ENCODE assay signal across 8 cellular contexts in the genomic region with DNA sequence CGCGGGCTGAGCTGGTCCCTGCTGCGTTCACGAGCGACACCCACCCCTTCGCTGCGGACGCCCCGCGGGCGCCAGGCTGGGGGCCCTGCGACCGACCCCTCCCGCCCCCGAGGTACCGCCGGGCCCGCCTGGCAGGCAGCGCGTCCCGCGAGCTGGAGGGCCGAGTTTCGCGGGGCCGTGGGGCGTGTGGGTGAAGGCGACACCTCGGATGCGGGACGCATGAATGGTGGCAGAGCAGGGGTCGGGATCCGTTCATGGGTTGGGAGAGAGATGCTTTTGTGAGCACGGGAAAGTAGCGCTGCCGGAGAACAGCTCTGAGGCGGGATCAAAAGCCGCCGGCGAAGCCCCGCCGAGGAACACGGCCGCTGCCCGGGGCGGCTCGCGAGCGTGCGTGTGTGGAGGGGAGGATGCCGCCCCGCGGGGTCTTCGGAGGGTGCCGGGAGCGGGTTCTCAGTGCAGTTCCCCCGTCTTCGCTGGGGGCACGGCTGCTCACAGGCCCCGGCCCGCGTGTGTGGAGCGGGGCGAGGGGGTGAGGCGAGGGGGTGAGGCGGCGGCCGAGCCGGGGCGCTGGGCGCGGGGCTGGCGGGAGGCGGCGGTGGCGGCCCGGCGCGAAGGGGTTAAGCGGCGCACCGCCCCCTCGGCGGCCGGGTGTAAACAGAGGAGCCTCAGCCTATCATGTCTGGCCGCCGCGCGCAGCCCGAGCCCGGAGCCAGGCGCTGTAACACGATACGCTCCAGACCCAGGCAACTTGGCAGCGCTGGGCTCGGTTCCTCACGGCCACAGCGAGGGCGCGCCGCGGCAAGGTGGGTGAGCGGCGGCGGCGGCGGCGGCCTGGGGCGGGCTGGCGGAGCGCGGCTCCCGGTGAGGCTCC.
A peak's percentile ranks its signal among the peaks of the same experiment; 100 is the strongest.
DNase-seq lines count a peak whose midpoint lies in the region; ATAC-seq and TF ChIP-seq lines count a peak whose summit lies in the region.

No MANE protein-coding gene starts in this region.

- peaks cover 54% of the 10 kb centered on the region for H3K27me3 Mint-ChIP-seq in activated T-helper 1 cell treated with anti-CD3 and anti-CD28 coated beads, Interleukin-12 subunit alpha, Interleukin-12 subunit beta, Interleukin-2, Interleukin-4 antibody, amounts not matched to agents 30 ng/mL and 10 ng/mL and 1 ng/mL, durations not matched to agents 14 hours and 24 hours and 36 hours (ENCODE audit: insufficient read depth)

- H3K4me3 Mint-ChIP-seq in activated T-helper 1 cell treated with anti-CD3 and anti-CD28 coated beads, Interleukin-12 subunit alpha, Interleukin-12 subunit beta, Interleukin-2, Interleukin-4 antibody, amounts not matched to agents 30 ng/mL and 10 ng/mL and 1 ng/mL, durations not matched to agents 14 hours and 24 hours and 36 hours = peak overlapping the region; percentile 55

- peaks cover 17% of the 10 kb centered on the region for H3K4me1 Mint-ChIP-seq in activated T-helper 1 cell treated with anti-CD3 and anti-CD28 coated beads, Interleukin-12 subunit alpha, Interleukin-12 subunit beta, Interleukin-2, Interleukin-4 antibody, amounts not matched to agents 30 ng/mL and 10 ng/mL and 1 ng/mL, durations not matched to agents 14 hours and 24 hours and 36 hours (ENCODE audit: low read depth)

- no peaks in the 10 kb centered on the region for H3K36me3 ChIP-seq in muscle layer of duodenum (ENCODE audit: control insufficient read depth in 1 of 2, insufficient read depth in 2 of 2, low read length in 2 of 2)

- H3K4me1 ChIP-seq in muscle layer of duodenum (ENCODE audit: control insufficient read depth in 1 of 2, insufficient read depth in 2 of 2, low read length in 2 of 2) = peaks cover 0 to 10% of the 10 kb centered on the region in 2 donors

- no peak for TF ChIP-seq CTCF in fibroblast of mammary gland (conservative IDR thresholded peaks at IDR 0.05; ENCODE audit: control insufficient read depth, insufficient read depth, low read depth, low read length)

- ATAC-seq in GM19035 (IDR thresholded peaks at IDR 0.05; ENCODE audit: unreplicated experiment) (peak; percentile 74), HG03175 (IDR thresholded peaks at IDR 0.05; ENCODE audit: unreplicated experiment) (peak; percentile 87)
- peak; percentile 87 for ATAC-seq in stimulated activated naive CD8-positive, alpha-beta T cell treated with anti-CD3 and anti-CD28 coated beads, Interleukin-15, Interleukin-2, amounts not matched to agents 100 U/mL and 50 U/mL, for 24 hours

- H3K27me3 ChIP-seq in muscle layer of duodenum (ENCODE audit: low read depth, low read length) = peaks cover 9% of the 10 kb centered on the region

- no peak overlapping the region for H3K27ac ChIP-seq in muscle layer of duodenum (ENCODE audit: low read length)

- H3K36me3 Mint-ChIP-seq in activated T-helper 1 cell treated with anti-CD3 and anti-CD28 coated beads, Interleukin-12 subunit alpha, Interleukin-12 subunit beta, Interleukin-2, Interleukin-4 antibody, amounts not matched to agents 30 ng/mL and 10 ng/mL and 1 ng/mL, durations not matched to agents 14 hours and 24 hours and 36 hours (ENCODE audit: low read depth) = no peaks in the 10 kb centered on the region

- H3K9me3 ChIP-seq in muscle layer of duodenum (ENCODE audit: control insufficient read depth in 1 of 2, low read length in 2 of 2) = no peaks in the 10 kb centered on the region

- H3K4me3 ChIP-seq in fibroblast of mammary gland (ENCODE audit: control insufficient read depth, low read depth, low read length) (peak overlapping the region; percentile 64), muscle layer of duodenum (ENCODE audit: low read depth in 1 of 2, low read length in 2 of 2) (peak overlapping the region; percentile 47 to 79)

- peak; percentile 96 for DNase-seq in AG08395 (ENCODE audit: low spot score)
- DNase-seq in NCI-H510A treated with DMSO at 0.1 percent for 48 hours (lab: John Stamatoyannopoulos, UW) = peak; percentile 80
- peak; percentile 2 for DNase-seq in activated T-helper 1 cell treated with anti-CD3 and anti-CD28 coated beads, Interleukin-12 subunit alpha, Interleukin-12 subunit beta, Interleukin-2, Interleukin-4 antibody, amounts not matched to agents 30 ng/mL and 10 ng/mL and 1 ng/mL, durations not matched to agents 14 hours and 24 hours and 36 hours (ENCODE audit: low spot score)
- DNase-seq in fibroblast of mammary gland (ENCODE audit: low read depth) = peak; percentile 89
- peak; percentile 45 for DNase-seq in stimulated activated naive CD8-positive, alpha-beta T cell treated with anti-CD3 and anti-CD28 coated beads, Interleukin-15, Interleukin-2, amounts not matched to agents 100 U/mL and 50 U/mL, for 24 hours

- H3K27ac Mint-ChIP-seq in activated T-helper 1 cell treated with anti-CD3 and anti-CD28 coated beads, Interleukin-12 subunit alpha, Interleukin-12 subunit beta, Interleukin-2, Interleukin-4 antibody, amounts not matched to agents 30 ng/mL and 10 ng/mL and 1 ng/mL, durations not matched to agents 14 hours and 24 hours and 36 hours = no peak overlapping the region

- no peaks in the 10 kb centered on the region for H3K9me3 Mint-ChIP-seq in activated T-helper 1 cell treated with anti-CD3 and anti-CD28 coated beads, Interleukin-12 subunit alpha, Interleukin-12 subunit beta, Interleukin-2, Interleukin-4 antibody, amounts not matched to agents 30 ng/mL and 10 ng/mL and 1 ng/mL, durations not matched to agents 14 hours and 24 hours and 36 hours

- intact Hi-C loops in activated T-helper 1 cell treated with anti-CD3 and anti-CD28 coated beads, Interleukin-12 subunit alpha, Interleukin-12 subunit beta, Interleukin-2, Interleukin-4 antibody, amounts not matched to agents 30 ng/mL and 10 ng/mL and 1 ng/mL, durations not matched to agents 14 hours and 24 hours and 36 hours (cut with micrococcal nuclease) = loop anchor here (5.0 kb wide), 1 partner anchor 301 kb away; no protein-coding TSS in a partner anchor

Comparison
In these comparisons a context has a peak if more than half of its experiments do, and no peak if none do; other contexts are left out.
1. DNase-seq: peak in every context shown above with its lines; median percentile 96 in AG08395; 89 in fibroblast of mammary gland; 80 in NCI-H510A treated with DMSO at 0.1 percent for 48 hours; 45 in stimulated activated naive CD8-positive, alpha-beta T cell treated with anti-CD3 and anti-CD28 coated beads, Interleukin-15, Interleukin-2, amounts not matched to agents 100 U/mL and 50 U/mL, for 24 hours; 2 in activated T-helper 1 cell treated with anti-CD3 and anti-CD28 coated beads, Interleukin-12 subunit alpha, Interleukin-12 subunit beta, Interleukin-2, Interleukin-4 antibody, amounts not matched to agents 30 ng/mL and 10 ng/mL and 1 ng/mL, durations not matched to agents 14 hours and 24 hours and 36 hours.